In the genomic region with DNA sequence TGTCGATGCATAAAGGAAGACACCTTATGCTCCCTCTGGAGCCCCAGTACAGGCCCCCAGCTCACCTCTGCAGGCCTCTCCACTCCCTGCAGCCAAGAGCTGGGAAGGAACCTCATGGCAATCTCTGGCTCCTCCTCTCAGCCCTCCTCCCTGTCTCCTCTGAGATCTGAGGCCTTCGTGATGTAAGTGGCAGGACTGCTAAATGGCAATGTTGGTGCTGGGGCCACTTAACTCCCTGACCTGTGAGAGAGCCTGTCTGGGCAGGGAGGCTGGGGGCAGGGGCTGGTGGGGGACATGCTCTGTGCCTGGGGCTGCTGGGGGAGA, we compare ENCODE assay signal across 2 cellular contexts.
TF ChIP-seq lines count a peak whose summit lies in the region.

No MANE protein-coding gene starts in this region.

TF ChIP-seq in GM23338, 12 proteins besides CTCF, POLR2A, EP300 and RAD21:
- TF ChIP-seq ZNF114 (CRISPR knock-in tag; IDR thresholded peaks at IDR 0.05) (no peak), CREB1 (CRISPR knock-in tag; IDR thresholded peaks at IDR 0.05; ENCODE audit: low read depth) (no peak), ETS1 (IDR thresholded peaks at IDR 0.05) (no peak), STAT1 (IDR thresholded peaks at IDR 0.05; ENCODE audit: unreplicated experiment) (no peak), ZNF462 (CRISPR knock-in tag; IDR thresholded peaks at IDR 0.05) (no peak), JUNB (IDR thresholded peaks at IDR 0.05; ENCODE audit: unreplicated experiment) (no peak), POLR2AphosphoS5 (IDR thresholded peaks at IDR 0.05; ENCODE audit: low read depth) (no peak), EZH2phosphoT487 (IDR thresholded peaks at IDR 0.05; ENCODE audit: unreplicated experiment) (no peak)
- TF ChIP-seq, protein P1, sequence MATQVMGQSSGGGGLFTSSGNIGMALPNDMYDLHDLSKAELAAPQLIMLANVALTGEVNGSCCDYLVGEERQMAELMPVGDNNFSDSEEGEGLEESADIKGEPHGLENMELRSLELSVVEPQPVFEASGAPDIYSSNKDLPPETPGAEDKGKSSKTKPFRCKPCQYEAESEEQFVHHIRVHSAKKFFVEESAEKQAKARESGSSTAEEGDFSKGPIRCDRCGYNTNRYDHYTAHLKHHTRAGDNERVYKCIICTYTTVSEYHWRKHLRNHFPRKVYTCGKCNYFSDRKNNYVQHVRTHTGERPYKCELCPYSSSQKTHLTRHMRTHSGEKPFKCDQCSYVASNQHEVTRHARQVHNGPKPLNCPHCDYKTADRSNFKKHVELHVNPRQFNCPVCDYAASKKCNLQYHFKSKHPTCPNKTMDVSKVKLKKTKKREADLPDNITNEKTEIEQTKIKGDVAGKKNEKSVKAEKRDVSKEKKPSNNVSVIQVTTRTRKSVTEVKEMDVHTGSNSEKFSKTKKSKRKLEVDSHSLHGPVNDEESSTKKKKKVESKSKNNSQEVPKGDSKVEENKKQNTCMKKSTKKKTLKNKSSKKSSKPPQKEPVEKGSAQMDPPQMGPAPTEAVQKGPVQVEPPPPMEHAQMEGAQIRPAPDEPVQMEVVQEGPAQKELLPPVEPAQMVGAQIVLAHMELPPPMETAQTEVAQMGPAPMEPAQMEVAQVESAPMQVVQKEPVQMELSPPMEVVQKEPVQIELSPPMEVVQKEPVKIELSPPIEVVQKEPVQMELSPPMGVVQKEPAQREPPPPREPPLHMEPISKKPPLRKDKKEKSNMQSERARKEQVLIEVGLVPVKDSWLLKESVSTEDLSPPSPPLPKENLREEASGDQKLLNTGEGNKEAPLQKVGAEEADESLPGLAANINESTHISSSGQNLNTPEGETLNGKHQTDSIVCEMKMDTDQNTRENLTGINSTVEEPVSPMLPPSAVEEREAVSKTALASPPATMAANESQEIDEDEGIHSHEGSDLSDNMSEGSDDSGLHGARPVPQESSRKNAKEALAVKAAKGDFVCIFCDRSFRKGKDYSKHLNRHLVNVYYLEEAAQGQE (IDR thresholded peaks at IDR 0.05; ENCODE audit: unreplicated experiment), result no peak

TF ChIP-seq in H1, 55 proteins besides CTCF, POLR2A, EP300 and RAD21:
- TF ChIP-seq CREB1 (IDR thresholded peaks at IDR 0.05), result no peak
- no peak for TF ChIP-seq RXRA (IDR thresholded peaks at IDR 0.05; ENCODE audit: insufficient read depth, low read depth, low read length)
- TF ChIP-seq EZH2 (IDR thresholded peaks at IDR 0.05; ENCODE audit: low read depth, low read length, severe bottlenecking), result no peak
- no peak for TF ChIP-seq BRCA1 (IDR thresholded peaks at IDR 0.05; ENCODE audit: low read depth, low read length)
- no peak for TF ChIP-seq RFX5 (IDR thresholded peaks at IDR 0.05; ENCODE audit: borderline replicate concordance, low read depth, low read length)
- TF ChIP-seq TAF7 (optimal IDR thresholded peaks at IDR 0.05; ENCODE audit: borderline replicate concordance, low read depth, low read length), result no peak
- TF ChIP-seq RBBP5 (IDR thresholded peaks at IDR 0.05; ENCODE audit: borderline replicate concordance, low read depth, low read length), result no peak
- TF ChIP-seq SP2 (IDR thresholded peaks at IDR 0.05; ENCODE audit: low read length), result no peak
- no peak for TF ChIP-seq GTF2F1 (IDR thresholded peaks at IDR 0.05; ENCODE audit: borderline replicate concordance, low read depth, low read length)
- no peak for TF ChIP-seq KDM1A (IDR thresholded peaks at IDR 0.05; ENCODE audit: borderline replicate concordance, low read length)
- TF ChIP-seq SP4 (IDR thresholded peaks at IDR 0.05; ENCODE audit: low read length), result no peak
- no peak for TF ChIP-seq ZNF274 (IDR thresholded peaks at IDR 0.05; ENCODE audit: borderline replicate concordance, extremely low read depth, low read length)
- no peak for TF ChIP-seq BCL11A (IDR thresholded peaks at IDR 0.05; ENCODE audit: low read depth in 2 of 2, low read length in 2 of 2)
